In the genomic region with DNA sequence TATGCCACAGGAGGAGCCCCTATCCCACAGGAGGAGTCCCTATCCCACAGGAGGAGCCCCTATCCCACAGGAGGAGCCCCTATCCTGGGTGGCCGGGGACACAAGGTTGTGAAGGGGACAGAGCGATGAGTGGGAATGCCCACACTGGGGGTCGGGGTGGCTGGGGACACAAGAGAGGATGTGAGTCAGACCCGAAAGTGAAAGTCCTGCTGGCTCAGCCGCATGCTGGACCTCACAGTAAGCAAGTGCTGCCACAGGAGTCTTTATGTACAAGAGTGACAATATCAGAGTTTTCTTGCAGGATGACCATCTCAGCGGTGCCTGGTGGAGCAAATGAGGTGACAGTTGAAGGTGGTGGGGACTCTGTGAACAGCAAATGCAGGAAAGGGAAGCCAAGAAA, we compare ENCODE assay signal across 8 cellular contexts.
DNase-seq lines count a peak whose midpoint lies in the region; ATAC-seq, FAIRE-seq and TF ChIP-seq lines count a peak whose summit lies in the region.

No MANE protein-coding gene starts in this region.

- H3K4me1 ChIP-seq in testis: peaks cover 5% of the 10 kb centered on the region

- ATAC-seq in HG02938 (IDR thresholded peaks at IDR 0.05; ENCODE audit: unreplicated experiment): peak; percentile 85
- peak; percentile 74 for ATAC-seq in SK-N-SH treated with all-trans-retinoic acid at 6 μM for 48 hours

- no peak for TF ChIP-seq POLR2A in testis (IDR thresholded peaks at IDR 0.05)

- TF ChIP-seq CTCF in fibroblast of villous mesenchyme (IDR thresholded peaks at IDR 0.05; ENCODE audit: insufficient read depth, low read depth, low read length): no peak
- TF ChIP-seq CTCF in testis (IDR thresholded peaks at IDR 0.05): no peak

- H3K36me3 ChIP-seq in testis (ENCODE audit: low read depth, missing control alignments): no peaks in the 10 kb centered on the region

- whole genome bisulfite sequencing in testis, 2 donors: 57 to 58% methylated on average over 6 of the region's 6 CpGs

- intact Hi-C loops in testis (cut with DNase I; ENCODE audit: low total_unique reads): no loop called here

- H3K9me3 ChIP-seq in testis: no peaks in the 10 kb centered on the region

- no peaks in the 10 kb centered on the region for H3K27me3 ChIP-seq in testis

- no peak for FAIRE-seq in urothelium cell line (lab: Jason Lieb, UNC)

- H3K4me3 ChIP-seq in fibroblast of villous mesenchyme (ENCODE audit: low read depth, low read length) (peak overlapping the region; percentile 43), testis (no peak overlapping the region)

- no peak overlapping the region for H3K27ac ChIP-seq in testis

- DNase-seq in activated gamma-delta T cell treated with Interleukin-2 at 50 U/mL for 16 hours: peak; percentile 30
- no peak for DNase-seq in activated gamma-delta T cell (lab: John Stamatoyannopoulos, UW)
- peak; percentile 62 for DNase-seq in fibroblast of villous mesenchyme (ENCODE audit: low read depth)
- DNase-seq in urothelium cell line (ENCODE audit: low spot score): peak; percentile 54
- no peak for DNase-seq in epidermal melanocyte (ENCODE audit: insufficient read length, low spot score)
- no peak for DNase-seq in testis

TF ChIP-seq in SK-N-SH treated with all-trans-retinoic acid at 6 μM for 48 hours, 23 proteins besides CTCF, POLR2A, EP300 and RAD21:
- TF ChIP-seq, protein P1, sequence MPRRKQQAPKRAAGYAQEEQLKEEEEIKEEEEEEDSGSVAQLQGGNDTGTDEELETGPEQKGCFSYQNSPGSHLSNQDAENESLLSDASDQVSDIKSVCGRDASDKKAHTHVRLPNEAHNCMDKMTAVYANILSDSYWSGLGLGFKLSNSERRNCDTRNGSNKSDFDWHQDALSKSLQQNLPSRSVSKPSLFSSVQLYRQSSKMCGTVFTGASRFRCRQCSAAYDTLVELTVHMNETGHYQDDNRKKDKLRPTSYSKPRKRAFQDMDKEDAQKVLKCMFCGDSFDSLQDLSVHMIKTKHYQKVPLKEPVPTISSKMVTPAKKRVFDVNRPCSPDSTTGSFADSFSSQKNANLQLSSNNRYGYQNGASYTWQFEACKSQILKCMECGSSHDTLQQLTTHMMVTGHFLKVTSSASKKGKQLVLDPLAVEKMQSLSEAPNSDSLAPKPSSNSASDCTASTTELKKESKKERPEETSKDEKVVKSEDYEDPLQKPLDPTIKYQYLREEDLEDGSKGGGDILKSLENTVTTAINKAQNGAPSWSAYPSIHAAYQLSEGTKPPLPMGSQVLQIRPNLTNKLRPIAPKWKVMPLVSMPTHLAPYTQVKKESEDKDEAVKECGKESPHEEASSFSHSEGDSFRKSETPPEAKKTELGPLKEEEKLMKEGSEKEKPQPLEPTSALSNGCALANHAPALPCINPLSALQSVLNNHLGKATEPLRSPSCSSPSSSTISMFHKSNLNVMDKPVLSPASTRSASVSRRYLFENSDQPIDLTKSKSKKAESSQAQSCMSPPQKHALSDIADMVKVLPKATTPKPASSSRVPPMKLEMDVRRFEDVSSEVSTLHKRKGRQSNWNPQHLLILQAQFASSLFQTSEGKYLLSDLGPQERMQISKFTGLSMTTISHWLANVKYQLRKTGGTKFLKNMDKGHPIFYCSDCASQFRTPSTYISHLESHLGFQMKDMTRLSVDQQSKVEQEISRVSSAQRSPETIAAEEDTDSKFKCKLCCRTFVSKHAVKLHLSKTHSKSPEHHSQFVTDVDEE (CRISPR knock-in tag; IDR thresholded peaks at IDR 0.05): no peak
- TF ChIP-seq ZFP3 (CRISPR knock-in tag; IDR thresholded peaks at IDR 0.05): no peak
- TF ChIP-seq RARB (CRISPR knock-in tag; IDR thresholded peaks at IDR 0.05): no peak
- no peak for TF ChIP-seq BACH2 (CRISPR knock-in tag; IDR thresholded peaks at IDR 0.05; ENCODE audit: borderline replicate concordance)
- no peak for TF ChIP-seq TOX (CRISPR knock-in tag; IDR thresholded peaks at IDR 0.05; ENCODE audit: borderline replicate concordance)
- no peak for TF ChIP-seq CSDC2 (CRISPR knock-in tag; IDR thresholded peaks at IDR 0.05)
- TF ChIP-seq ZC3H10 (CRISPR knock-in tag; IDR thresholded peaks at IDR 0.05): no peak
- TF ChIP-seq, protein P2, sequence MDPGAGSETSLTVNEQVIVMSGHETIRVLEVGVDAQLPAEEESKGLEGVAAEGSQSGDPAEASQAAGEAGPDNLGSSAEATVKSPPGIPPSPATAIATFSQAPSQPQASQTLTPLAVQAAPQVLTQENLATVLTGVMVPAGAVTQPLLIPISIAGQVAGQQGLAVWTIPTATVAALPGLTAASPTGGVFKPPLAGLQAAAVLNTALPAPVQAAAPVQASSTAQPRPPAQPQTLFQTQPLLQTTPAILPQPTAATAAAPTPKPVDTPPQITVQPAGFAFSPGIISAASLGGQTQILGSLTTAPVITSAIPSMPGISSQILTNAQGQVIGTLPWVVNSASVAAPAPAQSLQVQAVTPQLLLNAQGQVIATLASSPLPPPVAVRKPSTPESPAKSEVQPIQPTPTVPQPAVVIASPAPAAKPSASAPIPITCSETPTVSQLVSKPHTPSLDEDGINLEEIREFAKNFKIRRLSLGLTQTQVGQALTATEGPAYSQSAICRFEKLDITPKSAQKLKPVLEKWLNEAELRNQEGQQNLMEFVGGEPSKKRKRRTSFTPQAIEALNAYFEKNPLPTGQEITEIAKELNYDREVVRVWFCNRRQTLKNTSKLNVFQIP (CRISPR knock-in tag; IDR thresholded peaks at IDR 0.05; ENCODE audit: borderline replicate concordance, low read depth): no peak
- TF ChIP-seq ZNF565 (CRISPR knock-in tag; conservative IDR thresholded peaks at IDR 0.05; ENCODE audit: low read depth): no peak
- TF ChIP-seq, protein P3, sequence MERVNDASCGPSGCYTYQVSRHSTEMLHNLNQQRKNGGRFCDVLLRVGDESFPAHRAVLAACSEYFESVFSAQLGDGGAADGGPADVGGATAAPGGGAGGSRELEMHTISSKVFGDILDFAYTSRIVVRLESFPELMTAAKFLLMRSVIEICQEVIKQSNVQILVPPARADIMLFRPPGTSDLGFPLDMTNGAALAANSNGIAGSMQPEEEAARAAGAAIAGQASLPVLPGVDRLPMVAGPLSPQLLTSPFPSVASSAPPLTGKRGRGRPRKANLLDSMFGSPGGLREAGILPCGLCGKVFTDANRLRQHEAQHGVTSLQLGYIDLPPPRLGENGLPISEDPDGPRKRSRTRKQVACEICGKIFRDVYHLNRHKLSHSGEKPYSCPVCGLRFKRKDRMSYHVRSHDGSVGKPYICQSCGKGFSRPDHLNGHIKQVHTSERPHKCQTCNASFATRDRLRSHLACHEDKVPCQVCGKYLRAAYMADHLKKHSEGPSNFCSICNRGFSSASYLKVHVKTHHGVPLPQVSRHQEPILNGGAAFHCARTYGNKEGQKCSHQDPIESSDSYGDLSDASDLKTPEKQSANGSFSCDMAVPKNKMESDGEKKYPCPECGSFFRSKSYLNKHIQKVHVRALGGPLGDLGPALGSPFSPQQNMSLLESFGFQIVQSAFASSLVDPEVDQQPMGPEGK (CRISPR knock-in tag; IDR thresholded peaks at IDR 0.05; ENCODE audit: borderline replicate concordance): no peak
- no peak for TF ChIP-seq ESRRG (CRISPR knock-in tag; IDR thresholded peaks at IDR 0.05)
- TF ChIP-seq, protein P4, sequence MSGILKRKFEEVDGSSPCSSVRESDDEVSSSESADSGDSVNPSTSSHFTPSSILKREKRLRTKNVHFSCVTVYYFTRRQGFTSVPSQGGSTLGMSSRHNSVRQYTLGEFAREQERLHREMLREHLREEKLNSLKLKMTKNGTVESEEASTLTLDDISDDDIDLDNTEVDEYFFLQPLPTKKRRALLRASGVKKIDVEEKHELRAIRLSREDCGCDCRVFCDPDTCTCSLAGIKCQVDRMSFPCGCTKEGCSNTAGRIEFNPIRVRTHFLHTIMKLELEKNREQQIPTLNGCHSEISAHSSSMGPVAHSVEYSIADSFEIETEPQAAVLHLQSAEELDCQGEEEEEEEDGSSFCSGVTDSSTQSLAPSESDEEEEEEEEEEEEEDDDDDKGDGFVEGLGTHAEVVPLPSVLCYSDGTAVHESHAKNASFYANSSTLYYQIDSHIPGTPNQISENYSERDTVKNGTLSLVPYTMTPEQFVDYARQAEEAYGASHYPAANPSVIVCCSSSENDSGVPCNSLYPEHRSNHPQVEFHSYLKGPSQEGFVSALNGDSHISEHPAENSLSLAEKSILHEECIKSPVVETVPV (CRISPR knock-in tag; IDR thresholded peaks at IDR 0.05): no peak
- TF ChIP-seq, protein P5, sequence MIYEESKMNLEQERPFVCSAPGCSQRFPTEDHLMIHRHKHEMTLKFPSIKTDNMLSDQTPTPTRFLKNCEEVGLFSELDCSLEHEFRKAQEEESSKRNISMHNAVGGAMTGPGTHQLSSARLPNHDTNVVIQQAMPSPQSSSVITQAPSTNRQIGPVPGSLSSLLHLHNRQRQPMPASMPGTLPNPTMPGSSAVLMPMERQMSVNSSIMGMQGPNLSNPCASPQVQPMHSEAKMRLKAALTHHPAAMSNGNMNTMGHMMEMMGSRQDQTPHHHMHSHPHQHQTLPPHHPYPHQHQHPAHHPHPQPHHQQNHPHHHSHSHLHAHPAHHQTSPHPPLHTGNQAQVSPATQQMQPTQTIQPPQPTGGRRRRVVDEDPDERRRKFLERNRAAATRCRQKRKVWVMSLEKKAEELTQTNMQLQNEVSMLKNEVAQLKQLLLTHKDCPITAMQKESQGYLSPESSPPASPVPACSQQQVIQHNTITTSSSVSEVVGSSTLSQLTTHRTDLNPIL (CRISPR knock-in tag; IDR thresholded peaks at IDR 0.05; ENCODE audit: low read depth): no peak
- no peak for TF ChIP-seq TCF4 (CRISPR knock-in tag; IDR thresholded peaks at IDR 0.05; ENCODE audit: borderline replicate concordance)
- no peak for TF ChIP-seq ZNF8 (CRISPR knock-in tag; IDR thresholded peaks at IDR 0.05)
- TF ChIP-seq ZFP30 (CRISPR knock-in tag; IDR thresholded peaks at IDR 0.05): no peak

Comparison
In these comparisons a context has a peak if more than half of its experiments do, and no peak if none do; other contexts are left out.
1. DNase-seq: peak in activated gamma-delta T cell treated with Interleukin-2 at 50 U/mL for 16 hours (single experiment), fibroblast of villous mesenchyme (single experiment) and urothelium cell line (single experiment); none in activated gamma-delta T cell (single experiment), epidermal melanocyte (single experiment) and testis (single experiment).